In the genomic region with DNA sequence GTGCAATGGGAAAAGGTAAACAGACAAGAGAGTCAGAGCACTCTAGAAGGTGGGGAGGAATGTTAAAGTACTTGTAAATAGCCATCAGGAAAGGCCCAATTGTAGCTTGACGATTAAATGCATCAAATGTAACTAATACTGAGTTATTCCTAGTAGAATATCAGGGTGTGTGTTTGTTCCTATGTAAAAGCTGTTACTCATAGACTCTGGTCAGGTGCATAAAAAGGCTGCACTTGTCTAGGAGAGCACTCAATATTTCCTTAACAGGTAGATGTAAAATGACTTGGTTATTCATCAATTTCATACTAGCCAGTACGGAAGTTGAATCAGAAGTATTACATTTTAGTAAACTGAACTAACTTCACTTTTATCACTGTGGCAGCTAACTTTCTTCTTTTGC, we compare ENCODE assay signal across 26 cellular contexts.
DNase-seq lines count a peak whose midpoint lies in the region; ATAC-seq, FAIRE-seq and TF ChIP-seq lines count a peak whose summit lies in the region.
"Had no signal": no experiment of that assay in that cellular context is flagged by ENCODE, and none has a peak within 500 bp of the region (broad histone marks: within the 10 kb centered on the region; RNA-seq: fewer than 3 reads in every experiment).

No MANE protein-coding gene starts in this region.

- H3K9ac ChIP-seq in OCI-LY3 (ENCODE audit: low read length) = peak overlapping the region; percentile 69
- no peak overlapping the region for H3K9ac ChIP-seq in endothelial cell of umbilical vein (replicated peaks; ENCODE audit: extremely low read depth, insufficient read depth, low read length)
- H3K9ac ChIP-seq: BLaER1 treated with 17β-estradiol and CSF1 and Interleukin-3, amounts not matched to agents 10 nM and 100 nM had no signal

- H3K27me3 Mint-ChIP-seq in Calu3 (ENCODE audit: unreplicated experiment) = no peaks in the 10 kb centered on the region
- no peaks in the 10 kb centered on the region for H3K27me3 Mint-ChIP-seq in GM23338 (ENCODE audit: insufficient read depth, low read depth, poor library complexity)
- H3K27me3 Mint-ChIP-seq: B cell; CD4-positive, alpha-beta T cell had no signal

- no peak for TF ChIP-seq POLR2A in endothelial cell of umbilical vein (IDR thresholded peaks at IDR 0.05; ENCODE audit: low read depth, low read length)

- DNase-seq in Calu3 = no peak
- no peak for DNase-seq in endothelial cell of umbilical vein (ENCODE audit: low read depth, low spot score)
- DNase-seq in GM23338 (ENCODE audit: low spot score) = no peak
- no peak for DNase-seq in osteoblast (ENCODE audit: insufficient read length, low spot score, missing footprints)
- no peak for DNase-seq in glomerular visceral epithelial cell (ENCODE audit: extremely low spot score)
- no peak for DNase-seq in NCI-H345 (lab: John Stamatoyannopoulos, UW)
- DNase-seq: 8988T; AML-193; Caco-2; CD4-positive, alpha-beta T cell; CD8-positive, alpha-beta T cell; DMS 273 treated with DMSO at 0.1 percent for 48 hours; DMS153; DMS53; DMS79; DND-41; EL; GDM1 had no signal

- H3K27ac ChIP-seq in OCI-LY3 (ENCODE audit: low read length) (peak overlapping the region; percentile 87), endothelial cell of umbilical vein (ENCODE audit: insufficient read depth, low read depth, low read length) (no peak overlapping the region), GM23338 (ENCODE audit: low read depth) (no peak overlapping the region), osteoblast (ENCODE audit: low read depth, low read length) (no peak overlapping the region)
- H3K27ac ChIP-seq: C4-2B had no signal

- peaks cover 43% of the 10 kb centered on the region for H3K4me1 Mint-ChIP-seq in Calu3 (ENCODE audit: low read depth, unreplicated experiment)
- H3K4me1 Mint-ChIP-seq in GM23338 = no peaks in the 10 kb centered on the region

- no peaks in the 10 kb centered on the region for H3K9me1 ChIP-seq in endothelial cell of umbilical vein (replicated peaks; ENCODE audit: control insufficient read depth, extremely low read depth, insufficient read depth, low read length)

- H3K36me3 ChIP-seq in OCI-LY3 (replicated peaks; ENCODE audit: low read depth, low read length) (no peaks in the 10 kb centered on the region), endothelial cell of umbilical vein (ENCODE audit: control insufficient read depth in 2 of 2, extremely low read depth in 1 of 2, insufficient read depth in 2 of 2, low read length in 2 of 2) (no peaks in the 10 kb centered on the region), GM23338 (ENCODE audit: insufficient read depth) (no peaks in the 10 kb centered on the region), osteoblast (ENCODE audit: insufficient read depth, low read length) (no peaks in the 10 kb centered on the region)
- H3K36me3 ChIP-seq: BLaER1 treated with 17β-estradiol and CSF1 and Interleukin-3, amounts not matched to agents 10 nM and 100 nM had no signal

- H3K9me3 Mint-ChIP-seq in Calu3 (ENCODE audit: low read depth, unreplicated experiment) = no peaks in the 10 kb centered on the region
- no peaks in the 10 kb centered on the region for H3K9me3 Mint-ChIP-seq in GM23338
- H3K9me3 Mint-ChIP-seq: CD4-positive, alpha-beta T cell; CD8-positive, alpha-beta T cell had no signal

- ATAC-seq in GM23338 = no peak
- ATAC-seq: CD8-positive, alpha-beta T cell; GM12878 had no signal

- BruUV-seq in Calu3 (replicated peaks; lab: Mats Ljungman, UMichigan) (no TSS peak), endothelial cell of umbilical vein (replicated peaks; lab: Mats Ljungman, UMichigan) (no TSS peak)

- intact Hi-C loops in Calu3 (cut with micrococcal nuclease; ENCODE audit: unreplicated experiment) (no loop called here), endothelial cell of umbilical vein (cut with micrococcal nuclease) (no loop called here)

- CTCF ChIA-PET in Calu3 (lab: Charles Lee) (interaction anchor here (0.6 to 3.5 kb wide), 5 partner anchors 9 to 214 kb away, joined by 3 to 12 read pairs (median 10); no protein-coding TSS in a partner anchor), endothelial cell of umbilical vein (lab: Charles Lee) (interaction anchor here (2.1 to 5.2 kb wide), 8 partner anchors 10 to 585 kb away, joined by 7 to 135 read pairs (median 14); no protein-coding TSS in a partner anchor)

- no peaks in the 10 kb centered on the region for H3F3A ChIP-seq in GM23338 (replicated peaks; ENCODE audit: low read depth)

- H3K79me2 ChIP-seq in OCI-LY3 (ENCODE audit: low read length) (no peaks in the 10 kb centered on the region), endothelial cell of umbilical vein (ENCODE audit: control insufficient read depth, insufficient read depth, low read length) (no peaks in the 10 kb centered on the region), GM23338 (replicated peaks; ENCODE audit: insufficient read depth) (no peaks in the 10 kb centered on the region), osteoblast (ENCODE audit: insufficient read depth, low read length) (no peaks in the 10 kb centered on the region)

- no peaks in the 10 kb centered on the region for H3K27me3 ChIP-seq in OCI-LY3 (ENCODE audit: low read depth, low read length)
- H3K27me3 ChIP-seq in endothelial cell of umbilical vein (ENCODE audit: control insufficient read depth in 2 of 2, insufficient read depth in 2 of 2, low read length in 2 of 2) = no peaks in the 10 kb centered on the region
- no peaks in the 10 kb centered on the region for H3K27me3 ChIP-seq in GM23338 (ENCODE audit: insufficient read depth)
- no peaks in the 10 kb centered on the region for H3K27me3 ChIP-seq in osteoblast (ENCODE audit: insufficient read depth, low read length)

- no peak overlapping the region for H3K4me3 ChIP-seq in OCI-LY3 (ENCODE audit: low read length)
- no peak overlapping the region for H3K4me3 ChIP-seq in endothelial cell of umbilical vein (replicated peaks in 1 of 3; ENCODE audit: insufficient read depth in 1 of 3, low read depth in 1 of 3, low read length in 3 of 3)
- no peak overlapping the region for H3K4me3 ChIP-seq in GM23338
- no peak overlapping the region for H3K4me3 ChIP-seq in osteoblast (ENCODE audit: insufficient read depth, low read length)
- H3K4me3 ChIP-seq: BLaER1 treated with 17β-estradiol and CSF1 and Interleukin-3, amounts not matched to agents 10 nM and 100 nM; GM12878 had no signal

- no peak for TF ChIP-seq CTCF in Calu3 (IDR thresholded peaks at IDR 0.05; ENCODE audit: unreplicated experiment)
- no peak for TF ChIP-seq CTCF in OCI-LY3 (IDR thresholded peaks at IDR 0.05; ENCODE audit: low read depth, low read length)
- TF ChIP-seq CTCF in endothelial cell of umbilical vein (IDR thresholded peaks at IDR 0.05; ENCODE audit: extremely low read depth in 1 of 2, insufficient read depth in 1 of 2, low read depth in 1 of 2, low read length in 2 of 2) = no peak
- TF ChIP-seq CTCF in GM23338 (conservative IDR thresholded peaks at IDR 0.05; ENCODE audit: low read depth in 2 of 2) = no peak
- TF ChIP-seq CTCF in osteoblast (IDR thresholded peaks at IDR 0.05; ENCODE audit: extremely low read depth, low read depth, low read length) = no peak

- H3K4me3 Mint-ChIP-seq in Calu3 (ENCODE audit: low read depth, unreplicated experiment) (no peak overlapping the region), GM23338 (no peak overlapping the region)
- H3K4me3 Mint-ChIP-seq: B cell; CD4-positive, alpha-beta T cell; CD8-positive, alpha-beta T cell had no signal

- H3K36me3 Mint-ChIP-seq in Calu3 (ENCODE audit: insufficient read depth, unreplicated experiment) (no peaks in the 10 kb centered on the region), GM23338 (ENCODE audit: low read depth) (no peaks in the 10 kb centered on the region)
- H3K36me3 Mint-ChIP-seq: CD8-positive, alpha-beta T cell had no signal

- POLR2A ChIA-PET in endothelial cell of umbilical vein (lab: Charles Lee) = no interaction called here

- H3K4me1 ChIP-seq in OCI-LY3 (ENCODE audit: low read length) (peaks cover 75% of the 10 kb centered on the region), endothelial cell of umbilical vein (ENCODE audit: control insufficient read depth, extremely low read depth, insufficient read depth, low read length) (peaks cover 18% of the 10 kb centered on the region), GM23338 (ENCODE audit: insufficient read depth) (no peaks in the 10 kb centered on the region), osteoblast (ENCODE audit: insufficient read depth, low read length) (peaks cover 10% of the 10 kb centered on the region)
- H3K4me1 ChIP-seq: Caco-2 had no signal

- H3K27ac Mint-ChIP-seq in Calu3 (ENCODE audit: unreplicated experiment) (peak overlapping the region; percentile 50), GM23338 (no peak overlapping the region)
- H3K27ac Mint-ChIP-seq: B cell; CD4-positive, alpha-beta T cell; CD8-positive, alpha-beta T cell had no signal

- H3K9me2 ChIP-seq in GM23338 (ENCODE audit: insufficient read depth) = no peaks in the 10 kb centered on the region

- no peaks in the 10 kb centered on the region for H4K20me1 ChIP-seq in OCI-LY3 (ENCODE audit: insufficient read depth, low read length)
- no peaks in the 10 kb centered on the region for H4K20me1 ChIP-seq in endothelial cell of umbilical vein (replicated peaks; ENCODE audit: control insufficient read depth, extremely low read depth, insufficient read depth, low read length)
- H4K20me1 ChIP-seq in GM23338 (replicated peaks; ENCODE audit: insufficient read depth) = no peaks in the 10 kb centered on the region
- H4K20me1 ChIP-seq in osteoblast (ENCODE audit: insufficient read depth, low read length) = no peaks in the 10 kb centered on the region
- H4K20me1 ChIP-seq: BLaER1 treated with 17β-estradiol and CSF1 and Interleukin-3, amounts not matched to agents 10 nM and 100 nM had no signal

- no peak overlapping the region; the same call in 1 of the 2 replicates for H2AFZ ChIP-seq in OCI-LY3 (ENCODE audit: low read depth, low read length)
- no peak overlapping the region for H2AFZ ChIP-seq in endothelial cell of umbilical vein (ENCODE audit: low read depth, low read length)
- H2AFZ ChIP-seq in GM23338 = no peak overlapping the region
- no peak overlapping the region for H2AFZ ChIP-seq in osteoblast (ENCODE audit: low read length)

- H3K4me2 ChIP-seq in OCI-LY3 (ENCODE audit: low read length) = peak overlapping the region; percentile 52
- H3K4me2 ChIP-seq in endothelial cell of umbilical vein (ENCODE audit: insufficient read depth, low read length) = no peak overlapping the region
- H3K4me2 ChIP-seq in GM23338 = no peak overlapping the region
- no peak overlapping the region for H3K4me2 ChIP-seq in osteoblast (ENCODE audit: insufficient read depth, low read length)

- peak; percentile 18 for FAIRE-seq in endothelial cell of umbilical vein (lab: Jason Lieb, UNC)
- FAIRE-seq: A204.1, GM12878, GM12892, GM19239 had no signal

- H3K9me3 ChIP-seq in OCI-LY3 (ENCODE audit: insufficient read depth, low read length) = no peaks in the 10 kb centered on the region
- H3K9me3 ChIP-seq in endothelial cell of umbilical vein (replicated peaks; ENCODE audit: control insufficient read depth, insufficient read depth, low read length) = no peaks in the 10 kb centered on the region
- H3K9me3 ChIP-seq in osteoblast (ENCODE audit: low read depth, low read length) = no peaks in the 10 kb centered on the region

- dilution Hi-C loops in endothelial cell of umbilical vein (cut with MboI; ENCODE audit: extremely low pct_ligation_motif_present, low sequenced_read_pairs) = no loop called here

TF ChIP-seq in endothelial cell of umbilical vein, 7 proteins besides CTCF, POLR2A, EP300 and RAD21 (continues in another document):
- no peak for TF ChIP-seq EZH2 (IDR thresholded peaks at IDR 0.05; ENCODE audit: borderline replicate concordance, low read depth, low read length, severe bottlenecking)
